4 cellular contexts compared by ENCODE assay signal in the genomic region with DNA sequence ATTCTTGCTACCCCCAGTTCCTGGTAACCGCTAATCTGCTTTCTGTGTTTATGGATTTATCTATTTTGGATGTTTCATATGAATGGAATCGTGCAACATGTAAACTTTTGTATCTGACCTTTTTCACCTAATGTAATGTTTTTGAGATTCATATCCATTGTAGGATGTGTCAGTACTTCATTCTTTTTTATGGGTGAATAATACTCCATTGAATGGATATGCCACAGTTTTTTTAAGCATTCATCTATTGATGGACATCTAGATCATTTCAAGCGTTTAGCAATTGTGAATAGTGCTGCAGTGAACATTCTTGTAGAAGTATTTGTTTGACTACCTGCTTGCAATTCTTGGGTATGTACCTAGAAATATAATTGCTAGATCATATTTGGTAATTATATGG.
"Had no signal": no experiment of that assay in that cellular context is flagged by ENCODE, and none has a peak within 500 bp of the region (broad histone marks: within the 10 kb centered on the region; RNA-seq: fewer than 3 reads in every experiment).

No MANE protein-coding gene starts in this region.

- H3K4me1 Mint-ChIP-seq: GM23338, H9 had no signal

- H3K27ac Mint-ChIP-seq: GM23338, H9, HFFc6 had no signal

- H3K9me3 Mint-ChIP-seq: HFFc6 had no signal

- DNase-seq: H9, HFFc6, KBM-7 had no signal

- H3K4me3 ChIP-seq: GM23338 had no signal

- H3K4me3 Mint-ChIP-seq: GM23338, H9, HFFc6 had no signal

- ATAC-seq: GM23338 had no signal
